Comparison of ENCODE assay signal across 29 cellular contexts in the genomic region with DNA sequence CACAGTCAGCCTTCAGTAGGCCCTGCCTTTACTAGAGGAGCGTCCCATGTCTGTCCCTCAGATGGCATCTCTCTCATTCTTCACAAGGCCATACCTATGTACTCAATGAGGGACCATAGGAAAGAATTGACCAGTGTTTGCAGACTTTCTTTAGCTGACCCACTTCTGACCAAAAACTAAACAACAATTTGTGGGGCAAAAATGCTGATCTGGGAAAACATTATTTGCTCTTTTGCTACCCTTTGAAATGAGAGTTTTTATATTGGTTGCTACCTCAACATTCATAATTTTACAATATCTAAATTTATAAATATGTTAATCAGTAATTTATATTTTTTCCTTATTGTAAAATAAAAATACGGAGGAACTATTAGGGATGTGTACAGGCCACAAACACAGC.
"Had no signal": no experiment of that assay in that cellular context is flagged by ENCODE, and none has a peak within 500 bp of the region (broad histone marks: within the 10 kb centered on the region; RNA-seq: fewer than 3 reads in every experiment).

No MANE protein-coding gene starts in this region.

- H3K9me3 Mint-ChIP-seq: effector memory CD8-positive, alpha-beta T cell had no signal

- H3K4me3 Mint-ChIP-seq: dendritic cell treated with granulocyte-macrophage colony-stimulating factor and Interleukin-4, amounts not matched to agents 40 ng/mL and 50 ng/mL, for 4 days; effector memory CD8-positive, alpha-beta T cell; endodermal cell had no signal

- DNase-seq: colonic mucosa; cortex of kidney; dermis blood vessel endothelial cell; dorsolateral prefrontal cortex; effector CD4-positive, alpha-beta T cell; effector CD8-positive, alpha-beta T cell; effector memory CD4-positive, alpha-beta T cell; effector memory CD8-positive, alpha-beta T cell; endodermal cell; erythroblast; esophagus squamous epithelium; foreskin fibroblast; foreskin keratinocyte; foreskin melanocyte; gastrocnemius medialis; glutamatergic neuron; head of caudate nucleus; heart left ventricle; heart right ventricle had no signal

- H3K27me3 ChIP-seq: colonic mucosa, dorsolateral prefrontal cortex, esophagus muscularis mucosa, esophagus squamous epithelium, foreskin keratinocyte, gastrocnemius medialis, gastroesophageal sphincter, heart left ventricle, heart right ventricle had no signal

- H3K36me3 ChIP-seq: colonic mucosa, esophagus muscularis mucosa, esophagus squamous epithelium, gastrocnemius medialis, gastroesophageal sphincter, heart left ventricle, heart right ventricle had no signal

- H3K4me3 ChIP-seq: colonic mucosa, coronary artery, dorsolateral prefrontal cortex, esophagus muscularis mucosa, esophagus squamous epithelium, gastrocnemius medialis, gastroesophageal sphincter, heart left ventricle, heart right ventricle had no signal

- ATAC-seq: effector memory CD8-positive, alpha-beta T cell; esophagus mucosa; foreskin keratinocyte; gastrocnemius medialis; gastroesophageal sphincter; heart left ventricle; heart right ventricle had no signal

- H3K27ac ChIP-seq: colonic mucosa, coronary artery, dorsolateral prefrontal cortex, epithelial cell of prostate, esophagus muscularis mucosa, esophagus squamous epithelium, foreskin keratinocyte, gastrocnemius medialis, gastroesophageal sphincter, heart left ventricle, heart right ventricle had no signal

- H3K27me3 Mint-ChIP-seq: dendritic cell treated with granulocyte-macrophage colony-stimulating factor and Interleukin-4, amounts not matched to agents 40 ng/mL and 50 ng/mL, for 4 days had no signal

- H3K4me1 Mint-ChIP-seq: endodermal cell had no signal

- FAIRE-seq: colon, endometrium, endothelial cell of umbilical vein, frontal cortex had no signal

- H3K9me3 ChIP-seq: colonic mucosa, esophagus muscularis mucosa, esophagus squamous epithelium, gastrocnemius medialis, gastroesophageal sphincter, heart left ventricle, heart right ventricle had no signal

- H3K4me1 ChIP-seq: colonic mucosa, esophagus squamous epithelium, foreskin keratinocyte, gastrocnemius medialis, gastroesophageal sphincter had no signal

- H3K27ac Mint-ChIP-seq: dendritic cell treated with granulocyte-macrophage colony-stimulating factor and Interleukin-4, amounts not matched to agents 40 ng/mL and 50 ng/mL, for 4 days; effector memory CD8-positive, alpha-beta T cell; endodermal cell had no signal
